In genomic region chr11:75342966-75343870, GRCh38 we compare ENCODE assay signal across 10 cellular contexts. TPM values are rescaled to one million over a fixed set of nuclear protein-coding genes. Genes with fewer than 3 reads are reported as not detected.
A peak's percentile ranks its signal among the peaks of the same experiment; 100 is the strongest.
DNase-seq lines count a peak whose midpoint lies in the region; ATAC-seq and TF ChIP-seq lines count a peak whose summit lies in the region.
"Had no signal": no experiment of that assay in that cellular context is flagged by ENCODE, and none has a peak within 500 bp of the region (broad histone marks: within the 10 kb centered on the region; RNA-seq: fewer than 3 reads in every experiment).

No MANE protein-coding gene starts in this region.

- peak overlapping the region; percentile 86 for H3K27ac ChIP-seq in VCaP
- H3K27ac ChIP-seq in liver (ENCODE audit: low read depth in 1 of 2, low read length in 2 of 2), result peak overlapping the region; percentile 49 to 66

- DNase-seq in BE2C, result peak; percentile 64
- DNase-seq in HuH-7.5 (ENCODE audit: low spot score), result peak; percentile 75
- DNase-seq in hepatic stellate cell (ENCODE audit: low spot score), result no peak
- DNase-seq: foreskin melanocyte, RPMI8226 had no signal

- H3K9me3 ChIP-seq in BE2C (no peaks in the 10 kb centered on the region), liver (ENCODE audit: control insufficient read depth in 4 of 4, low read length in 3 of 4) (no peaks in the 10 kb centered on the region)

- H3K27me3 ChIP-seq in BE2C (no peaks in the 10 kb centered on the region), liver (ENCODE audit: control insufficient read depth in 4 of 4, insufficient read depth in 4 of 4, low read length in 3 of 4) (no peaks in the 10 kb centered on the region)

- peaks cover 85% of the 10 kb centered on the region for H3K4me1 ChIP-seq in BE2C
- H3K4me1 ChIP-seq in liver (ENCODE audit: control insufficient read depth in 4 of 4, insufficient read depth in 4 of 4, low read length in 3 of 4), result peaks cover 20 to 93% (median 68%) of the 10 kb centered on the region in 4 donors

- TF ChIP-seq RAD21 in liver (IDR thresholded peaks at IDR 0.05), result peak in 1 of 2 donors; percentile 6

- WGBS in liver, result 36% methylated on average over 12 of the region's 12 CpGs

- no peak overlapping the region for H3K9ac ChIP-seq in liver (ENCODE audit: low read depth in 1 of 2, low read length in 2 of 2)

- no peak for ATAC-seq in HG02623 (IDR thresholded peaks at IDR 0.05; ENCODE audit: unreplicated experiment)
- ATAC-seq in HG03460 (IDR thresholded peaks at IDR 0.05; ENCODE audit: unreplicated experiment), result no peak
- ATAC-seq in GM18505 (IDR thresholded peaks at IDR 0.05; ENCODE audit: unreplicated experiment), result no peak

- no peak for TF ChIP-seq POLR2A in GM18505 (IDR thresholded peaks at IDR 0.05; ENCODE audit: borderline replicate concordance, extremely low read depth, insufficient read depth, insufficient read length)

- peaks cover 8% of the 10 kb centered on the region for H3K36me3 ChIP-seq in BE2C
- no peaks in the 10 kb centered on the region for H3K36me3 ChIP-seq in liver (ENCODE audit: control insufficient read depth in 4 of 4, insufficient read depth in 3 of 4, low read depth in 1 of 4, low read length in 3 of 4)

- H3K4me3 ChIP-seq in BE2C (ENCODE audit: low read depth, low read length) (peak overlapping the region; percentile 9; the same call in 1 of the 2 replicates), liver (ENCODE audit: low read depth in 1 of 3, low read length in 3 of 3) (no peak overlapping the region)

- TF ChIP-seq CTCF in BE2C (IDR thresholded peaks at IDR 0.05; ENCODE audit: low read depth, low read length), result no peak
- TF ChIP-seq CTCF in VCaP (conservative IDR thresholded peaks at IDR 0.05), result no peak
- no peak for TF ChIP-seq CTCF in liver (IDR thresholded peaks at IDR 0.05; ENCODE audit: low read depth, low read length, missing input control)

TF ChIP-seq in liver, 16 proteins besides CTCF, POLR2A, EP300 and RAD21:
- TF ChIP-seq HNF4G (IDR thresholded peaks at IDR 0.05) (peak; percentile 22), NR2F2 (IDR thresholded peaks at IDR 0.05) (peak; percentile 31), JUND (IDR thresholded peaks at IDR 0.05) (peak; percentile 83 to 85), MAX (IDR thresholded peaks at IDR 0.05) (peak; percentile 33), ATF3 (IDR thresholded peaks at IDR 0.05) (peak; percentile 87), FOXA1 (IDR thresholded peaks at IDR 0.05) (no peak), RXRA (IDR thresholded peaks at IDR 0.05) (peak; percentile 86 to 87), SP1 (IDR thresholded peaks at IDR 0.05) (peak; percentile 70), ZBTB33 (IDR thresholded peaks at IDR 0.05) (no peak), FOXA2 (IDR thresholded peaks at IDR 0.05) (peak; percentile 39), REST (IDR thresholded peaks at IDR 0.05) (peak; percentile 55), HNF4A (conservative IDR thresholded peaks at IDR 0.05) (peak; percentile 65 to 68), YY1 (IDR thresholded peaks at IDR 0.05) (no peak)
TF ChIP-seq in liver: peak in this region for 10.

RNA-seq across cellular contexts. Expression of gene ARRB1, which starts 8.2 kb away (rescaled TPM):
- polyA plus RNA-seq in BE2C (2012; ENCODE audit: insufficient read depth, insufficient read length, low read depth), result 102 TPM
- 10 to 100 TPM; 19.3 to 21.2 TPM for total RNA-seq in liver
- polyA plus RNA-seq in liver, result 1 to 10 TPM; 3.3 to 5.7 TPM

RNA-seq across cellular contexts. Expression of gene RPS3, which starts 56.1 kb away (rescaled TPM):
- polyA plus RNA-seq in BE2C (2012; ENCODE audit: insufficient read depth, insufficient read length, low read depth), result 2,133 TPM
- 1,000 to 10,000 TPM in 1 of 2 donors, 100 to 1,000 TPM in 1; 289 to 1,115 TPM for total RNA-seq in liver
- 100 to 1,000 TPM; 365 to 620 TPM for polyA plus RNA-seq in liver
